ENCODE assay signal across 1 cellular context in the genomic region with DNA sequence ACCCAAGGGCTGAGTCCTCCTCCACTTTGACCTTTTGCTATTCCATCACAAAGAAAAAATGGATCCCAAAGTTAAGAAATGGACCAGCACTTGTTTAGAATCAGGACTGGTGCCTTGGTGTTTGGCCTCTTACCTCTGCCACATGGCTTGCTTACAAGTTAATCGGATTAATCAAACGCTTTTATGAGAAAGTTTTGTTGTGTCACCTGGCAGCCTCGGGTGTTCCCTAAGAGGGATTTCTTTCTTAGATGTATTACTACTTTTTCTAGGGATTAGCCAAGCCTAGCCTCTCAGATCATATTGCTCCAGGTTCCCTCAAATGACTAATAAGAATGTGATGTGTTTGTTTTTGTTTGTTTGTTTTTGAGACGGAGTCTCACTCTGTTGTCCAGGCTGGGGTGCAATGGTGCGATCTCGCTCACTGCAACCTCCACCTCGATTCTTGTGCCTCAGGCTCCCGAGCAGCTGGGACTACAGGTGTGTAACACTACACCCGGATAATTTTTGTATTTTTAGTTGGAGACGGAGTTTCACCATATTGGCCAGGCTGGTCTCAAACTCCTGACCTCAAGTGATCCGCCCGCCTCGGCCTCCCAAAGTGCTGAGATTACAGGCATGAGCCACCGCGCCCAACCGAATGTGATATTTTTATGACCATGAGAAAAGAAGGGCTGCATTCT.
TF ChIP-seq lines count a peak whose summit lies in the region.

No MANE protein-coding gene starts in this region.

TF ChIP-seq in HepG2, 621 proteins besides CTCF, POLR2A, EP300 and RAD21:
- 0 out of 2 replicates have a peak, but pooled peaks have one; percentile 35 for TF ChIP-seq ELF4 (CRISPR knock-in tag; IDR thresholded peaks at IDR 0.05; ENCODE audit: borderline replicate concordance)
- TF ChIP-seq ZFAT (CRISPR knock-in tag; conservative IDR thresholded peaks at IDR 0.05), result no peak
- no peak for TF ChIP-seq HDAC2 (CRISPR knock-in tag; IDR thresholded peaks at IDR 0.05)
- 0 out of 2 replicates have a peak, but pooled peaks have one; percentile 39 for TF ChIP-seq ZSCAN25 (CRISPR knock-in tag; IDR thresholded peaks at IDR 0.05)
- peak; percentile 50; the same call in 1 of the 2 replicates for TF ChIP-seq ZBTB38 (CRISPR knock-in tag; IDR thresholded peaks at IDR 0.05)
- TF ChIP-seq ZMYM3 (CRISPR knock-in tag; IDR thresholded peaks at IDR 0.05), result peak; percentile 70
- TF ChIP-seq ZNF883 (CRISPR knock-in tag; IDR thresholded peaks at IDR 0.05; ENCODE audit: not compliant biosample characterization), result no peak
- TF ChIP-seq SALL1 (CRISPR knock-in tag; IDR thresholded peaks at IDR 0.05), result 0 out of 2 replicates have a peak, but pooled peaks have one; percentile 20
- TF ChIP-seq ZNF841 (CRISPR knock-in tag; IDR thresholded peaks at IDR 0.05; ENCODE audit: borderline replicate concordance), result no peak
- no peak for TF ChIP-seq MAZ (IDR thresholded peaks at IDR 0.05; ENCODE audit: borderline replicate concordance, low read depth, low read length)
- TF ChIP-seq MAZ (CRISPR knock-in tag; IDR thresholded peaks at IDR 0.05; ENCODE audit: low read depth), result 0 out of 2 replicates have a peak, but pooled peaks have one; percentile 16
- TF ChIP-seq HDAC1 (CRISPR knock-in tag; IDR thresholded peaks at IDR 0.05), result no peak
- no peak for TF ChIP-seq SRSF1 (optimal IDR thresholded peaks at IDR 0.05; ENCODE audit: low read depth, low read length)
- 0 out of 2 replicates have a peak, but pooled peaks have one; percentile 5 for TF ChIP-seq ZMYM2 (CRISPR knock-in tag; IDR thresholded peaks at IDR 0.05)
- 0 out of 2 replicates have a peak, but pooled peaks have one; percentile 10 for TF ChIP-seq ZNF674 (CRISPR knock-in tag; IDR thresholded peaks at IDR 0.05; ENCODE audit: low read depth)
- TF ChIP-seq, protein P1, sequence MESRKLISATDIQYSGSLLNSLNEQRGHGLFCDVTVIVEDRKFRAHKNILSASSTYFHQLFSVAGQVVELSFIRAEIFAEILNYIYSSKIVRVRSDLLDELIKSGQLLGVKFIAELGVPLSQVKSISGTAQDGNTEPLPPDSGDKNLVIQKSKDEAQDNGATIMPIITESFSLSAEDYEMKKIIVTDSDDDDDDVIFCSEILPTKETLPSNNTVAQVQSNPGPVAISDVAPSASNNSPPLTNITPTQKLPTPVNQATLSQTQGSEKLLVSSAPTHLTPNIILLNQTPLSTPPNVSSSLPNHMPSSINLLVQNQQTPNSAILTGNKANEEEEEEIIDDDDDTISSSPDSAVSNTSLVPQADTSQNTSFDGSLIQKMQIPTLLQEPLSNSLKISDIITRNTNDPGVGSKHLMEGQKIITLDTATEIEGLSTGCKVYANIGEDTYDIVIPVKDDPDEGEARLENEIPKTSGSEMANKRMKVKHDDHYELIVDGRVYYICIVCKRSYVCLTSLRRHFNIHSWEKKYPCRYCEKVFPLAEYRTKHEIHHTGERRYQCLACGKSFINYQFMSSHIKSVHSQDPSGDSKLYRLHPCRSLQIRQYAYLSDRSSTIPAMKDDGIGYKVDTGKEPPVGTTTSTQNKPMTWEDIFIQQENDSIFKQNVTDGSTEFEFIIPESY (CRISPR knock-in tag; IDR thresholded peaks at IDR 0.05), result no peak
- 0 out of 2 replicates have a peak, but pooled peaks have one; percentile 14 for TF ChIP-seq ZNF44 (CRISPR knock-in tag; IDR thresholded peaks at IDR 0.05)
- TF ChIP-seq ZNF121 (CRISPR knock-in tag; IDR thresholded peaks at IDR 0.05), result peak; percentile 95
- TF ChIP-seq, protein P2, sequence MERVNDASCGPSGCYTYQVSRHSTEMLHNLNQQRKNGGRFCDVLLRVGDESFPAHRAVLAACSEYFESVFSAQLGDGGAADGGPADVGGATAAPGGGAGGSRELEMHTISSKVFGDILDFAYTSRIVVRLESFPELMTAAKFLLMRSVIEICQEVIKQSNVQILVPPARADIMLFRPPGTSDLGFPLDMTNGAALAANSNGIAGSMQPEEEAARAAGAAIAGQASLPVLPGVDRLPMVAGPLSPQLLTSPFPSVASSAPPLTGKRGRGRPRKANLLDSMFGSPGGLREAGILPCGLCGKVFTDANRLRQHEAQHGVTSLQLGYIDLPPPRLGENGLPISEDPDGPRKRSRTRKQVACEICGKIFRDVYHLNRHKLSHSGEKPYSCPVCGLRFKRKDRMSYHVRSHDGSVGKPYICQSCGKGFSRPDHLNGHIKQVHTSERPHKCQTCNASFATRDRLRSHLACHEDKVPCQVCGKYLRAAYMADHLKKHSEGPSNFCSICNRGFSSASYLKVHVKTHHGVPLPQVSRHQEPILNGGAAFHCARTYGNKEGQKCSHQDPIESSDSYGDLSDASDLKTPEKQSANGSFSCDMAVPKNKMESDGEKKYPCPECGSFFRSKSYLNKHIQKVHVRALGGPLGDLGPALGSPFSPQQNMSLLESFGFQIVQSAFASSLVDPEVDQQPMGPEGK (CRISPR knock-in tag; IDR thresholded peaks at IDR 0.05), result no peak
- no peak for TF ChIP-seq FOXP1 (IDR thresholded peaks at IDR 0.05)
- peak; percentile 46; the same call in 1 of the 2 replicates for TF ChIP-seq FOXP1 (CRISPR knock-in tag; IDR thresholded peaks at IDR 0.05)
- TF ChIP-seq GFI1 (CRISPR knock-in tag; IDR thresholded peaks at IDR 0.05; ENCODE audit: borderline replicate concordance), result 0 out of 2 replicates have a peak, but pooled peaks have one; percentile 35
- 0 out of 2 replicates have a peak, but pooled peaks have one; percentile 43 for TF ChIP-seq KDM1A (CRISPR knock-in tag; IDR thresholded peaks at IDR 0.05)
